In genomic region chr1:206442101-206442500, GRCh38 we compare ENCODE assay signal across 18 cellular contexts. TPM values are rescaled to one million over a fixed set of nuclear protein-coding genes. Genes with fewer than 3 reads are reported as not detected.
DNase-seq lines count a peak whose midpoint lies in the region; ATAC-seq, FAIRE-seq and TF ChIP-seq lines count a peak whose summit lies in the region.
"Had no signal": no experiment of that assay in that cellular context is flagged by ENCODE, and none has a peak within 500 bp of the region (broad histone marks: within the 10 kb centered on the region; RNA-seq: fewer than 3 reads in every experiment).

No MANE protein-coding gene starts in this region.

- no peak overlapping the region for H3K4me3 ChIP-seq in PC-3 (ENCODE audit: low read length)
- no peak overlapping the region for H3K4me3 ChIP-seq in bronchial epithelial cell (ENCODE audit: low read depth, low read length)
- H3K4me3 ChIP-seq: heart right ventricle had no signal

- H3K9ac ChIP-seq in PC-3 (ENCODE audit: low read length), result no peak overlapping the region

- no peaks in the 10 kb centered on the region for H3K9me3 Mint-ChIP-seq in activated naive CD8-positive, alpha-beta T cell treated with anti-CD3 and anti-CD28 coated beads, Interleukin-2, amount 50 U/mL, for 24 hours
- H3K9me3 Mint-ChIP-seq in activated naive CD8-positive, alpha-beta T cell treated with anti-CD3 and anti-CD28 coated beads for 36 hours, result no peaks in the 10 kb centered on the region
- no peaks in the 10 kb centered on the region for H3K9me3 Mint-ChIP-seq in stimulated activated effector memory CD8-positive, alpha-beta T cell treated with anti-CD3 and anti-CD28 coated beads, Interleukin-12 subunit alpha, Interleukin-12 subunit beta, amount 100 ng/mL, for 72 hours
- no peaks in the 10 kb centered on the region for H3K9me3 Mint-ChIP-seq in mesothelial cell of epicardium
- H3K9me3 Mint-ChIP-seq: activated CD4-positive, alpha-beta T cell treated with anti-CD3 and anti-CD28 coated beads, Interleukin-2, amount 10 ng/mL, durations not matched to agents 24 days and 14 days; stimulated activated naive B cell treated with anti-CD40 and anti-IgM and Interleukin-4, amounts not matched to agents 10 μg/mL and 1 μg/mL and 100 μg/mL, for 72 hours had no signal

- H3K9me3 ChIP-seq in PC-3 (ENCODE audit: low read length), result no peaks in the 10 kb centered on the region
- H3K9me3 ChIP-seq: heart right ventricle had no signal

- intact Hi-C loops in PC-3 (cut with micrococcal nuclease), result no loop called here

- H3K4me2 ChIP-seq in PC-3 (ENCODE audit: low read length), result no peak overlapping the region

- TF ChIP-seq CTCF in PC-3 (conservative IDR thresholded peaks at IDR 0.05; ENCODE audit: low read depth, low read length) (no peak), bronchial epithelial cell (IDR thresholded peaks at IDR 0.05; ENCODE audit: insufficient read depth, low read length, severe bottlenecking) (no peak), mesothelial cell of epicardium (IDR thresholded peaks at IDR 0.05; ENCODE audit: unreplicated experiment) (no peak)

- H3F3A ChIP-seq in PC-3 (ENCODE audit: low read length, unreplicated experiment), result no peaks in the 10 kb centered on the region

- no peaks in the 10 kb centered on the region for H3K79me2 ChIP-seq in PC-3 (ENCODE audit: low read length)

- H3K9me2 ChIP-seq in PC-3 (replicated peaks; ENCODE audit: low read length), result no peaks in the 10 kb centered on the region

- H3K36me3 Mint-ChIP-seq in activated naive CD8-positive, alpha-beta T cell treated with anti-CD3 and anti-CD28 coated beads, Interleukin-2, amount 50 U/mL, for 24 hours (ENCODE audit: low read depth), result peaks cover 30% of the 10 kb centered on the region
- peaks cover 6% of the 10 kb centered on the region for H3K36me3 Mint-ChIP-seq in activated naive CD8-positive, alpha-beta T cell treated with anti-CD3 and anti-CD28 coated beads for 36 hours
- peaks cover 50% of the 10 kb centered on the region for H3K36me3 Mint-ChIP-seq in stimulated activated effector memory CD8-positive, alpha-beta T cell treated with anti-CD3 and anti-CD28 coated beads, Interleukin-12 subunit alpha, Interleukin-12 subunit beta, amount 100 ng/mL, for 72 hours
- H3K36me3 Mint-ChIP-seq in mesothelial cell of epicardium, result peaks cover 42% of the 10 kb centered on the region

- no peak overlapping the region for H3K4me3 Mint-ChIP-seq in activated naive CD8-positive, alpha-beta T cell treated with anti-CD3 and anti-CD28 coated beads, Interleukin-2, amount 50 U/mL, for 24 hours
- no peak overlapping the region for H3K4me3 Mint-ChIP-seq in activated naive CD8-positive, alpha-beta T cell treated with anti-CD3 and anti-CD28 coated beads for 36 hours
- no peak overlapping the region for H3K4me3 Mint-ChIP-seq in stimulated activated effector memory CD8-positive, alpha-beta T cell treated with anti-CD3 and anti-CD28 coated beads, Interleukin-12 subunit alpha, Interleukin-12 subunit beta, amount 100 ng/mL, for 72 hours
- H3K4me3 Mint-ChIP-seq in mesothelial cell of epicardium, result no peak overlapping the region
- H3K4me3 Mint-ChIP-seq: activated CD4-positive, alpha-beta T cell treated with anti-CD3 and anti-CD28 coated beads, Interleukin-2, amount 10 ng/mL, durations not matched to agents 24 days and 14 days; stimulated activated naive B cell treated with anti-CD40 and anti-IgM and Interleukin-4, amounts not matched to agents 10 μg/mL and 1 μg/mL and 100 μg/mL, for 72 hours had no signal

- BruUV-seq in PC-3 (replicated peaks; lab: Mats Ljungman, UMichigan), result no TSS peak

- H3K27me3 Mint-ChIP-seq in activated naive CD8-positive, alpha-beta T cell treated with anti-CD3 and anti-CD28 coated beads, Interleukin-2, amount 50 U/mL, for 24 hours, result no peaks in the 10 kb centered on the region
- H3K27me3 Mint-ChIP-seq in activated naive CD8-positive, alpha-beta T cell treated with anti-CD3 and anti-CD28 coated beads for 36 hours, result no peaks in the 10 kb centered on the region
- H3K27me3 Mint-ChIP-seq in mesothelial cell of epicardium (ENCODE audit: low read depth), result no peaks in the 10 kb centered on the region
- H3K27me3 Mint-ChIP-seq: activated CD4-positive, alpha-beta T cell treated with anti-CD3 and anti-CD28 coated beads, Interleukin-2, amount 10 ng/mL, durations not matched to agents 24 days and 14 days; stimulated activated naive B cell treated with anti-CD40 and anti-IgM and Interleukin-4, amounts not matched to agents 10 μg/mL and 1 μg/mL and 100 μg/mL, for 72 hours had no signal

- no peak for FAIRE-seq in bronchial epithelial cell (lab: Jason Lieb, UNC)
- FAIRE-seq: GM12892, kidney had no signal

- H2AFZ ChIP-seq in PC-3 (ENCODE audit: low read length), result no peak overlapping the region

- H3K36me3 ChIP-seq in PC-3 (ENCODE audit: low read depth, low read length) (peaks cover 15% of the 10 kb centered on the region; the same call in 1 of the 2 replicates), bronchial epithelial cell (ENCODE audit: control insufficient read depth, insufficient read depth, low read length) (peaks cover 10% of the 10 kb centered on the region)

- POLR2A ChIA-PET in PC-3 (lab: Charles Lee; ENCODE audit: unreplicated experiment), result no interaction called here

- peaks cover 8% of the 10 kb centered on the region; the same call in 1 of the 2 replicates for H3K4me1 ChIP-seq in PC-3 (ENCODE audit: insufficient read depth, low read length)

- ATAC-seq in activated naive CD8-positive, alpha-beta T cell treated with anti-CD3 and anti-CD28 coated beads, Interleukin-2, amount 50 U/mL, for 24 hours, result peak; percentile 99
- ATAC-seq in PC-3, result peak; percentile 62
- peak; percentile 81 for ATAC-seq in stimulated activated effector memory CD8-positive, alpha-beta T cell treated with anti-CD3 and anti-CD28 coated beads, Interleukin-12 subunit alpha, Interleukin-12 subunit beta, amount 100 ng/mL, for 72 hours
- ATAC-seq in GM18519 (IDR thresholded peaks at IDR 0.05; ENCODE audit: low FRiP score, unreplicated experiment), result no peak
- ATAC-seq: heart right ventricle; stimulated activated naive B cell treated with anti-CD40 and anti-IgM and Interleukin-4, amounts not matched to agents 10 μg/mL and 1 μg/mL and 100 μg/mL, for 72 hours had no signal

- H3K27me3 ChIP-seq in PC-3 (ENCODE audit: low read length), result no peaks in the 10 kb centered on the region
- no peaks in the 10 kb centered on the region for H3K27me3 ChIP-seq in bronchial epithelial cell (ENCODE audit: control insufficient read depth, insufficient read depth, low read length)
- H3K27me3 ChIP-seq: heart right ventricle had no signal

- H3K27ac Mint-ChIP-seq in activated naive CD8-positive, alpha-beta T cell treated with anti-CD3 and anti-CD28 coated beads, Interleukin-2, amount 50 U/mL, for 24 hours, result peak overlapping the region; percentile 53
- no peak overlapping the region for H3K27ac Mint-ChIP-seq in activated naive CD8-positive, alpha-beta T cell treated with anti-CD3 and anti-CD28 coated beads for 36 hours
- H3K27ac Mint-ChIP-seq in stimulated activated effector memory CD8-positive, alpha-beta T cell treated with anti-CD3 and anti-CD28 coated beads, Interleukin-12 subunit alpha, Interleukin-12 subunit beta, amount 100 ng/mL, for 72 hours, result no peak overlapping the region
- H3K27ac Mint-ChIP-seq in mesothelial cell of epicardium, result no peak overlapping the region
- H3K27ac Mint-ChIP-seq: activated CD4-positive, alpha-beta T cell treated with anti-CD3 and anti-CD28 coated beads, Interleukin-2, amount 10 ng/mL, durations not matched to agents 24 days and 14 days; stimulated activated naive B cell treated with anti-CD40 and anti-IgM and Interleukin-4, amounts not matched to agents 10 μg/mL and 1 μg/mL and 100 μg/mL, for 72 hours had no signal

- H4K20me1 ChIP-seq in PC-3 (ENCODE audit: low read length), result no peaks in the 10 kb centered on the region; the same call in 1 of the 2 replicates

- H3K4me1 Mint-ChIP-seq in activated naive CD8-positive, alpha-beta T cell treated with anti-CD3 and anti-CD28 coated beads, Interleukin-2, amount 50 U/mL, for 24 hours, result peaks cover 3% of the 10 kb centered on the region
- H3K4me1 Mint-ChIP-seq in activated naive CD8-positive, alpha-beta T cell treated with anti-CD3 and anti-CD28 coated beads for 36 hours, result no peaks in the 10 kb centered on the region
- H3K4me1 Mint-ChIP-seq in stimulated activated effector memory CD8-positive, alpha-beta T cell treated with anti-CD3 and anti-CD28 coated beads, Interleukin-12 subunit alpha, Interleukin-12 subunit beta, amount 100 ng/mL, for 72 hours, result no peaks in the 10 kb centered on the region
- no peaks in the 10 kb centered on the region for H3K4me1 Mint-ChIP-seq in mesothelial cell of epicardium

- DNase-seq in activated naive CD8-positive, alpha-beta T cell treated with anti-CD3 and anti-CD28 coated beads, Interleukin-2, amount 50 U/mL, for 24 hours, result peak; percentile 15
- DNase-seq in activated naive CD8-positive, alpha-beta T cell treated with anti-CD3 and anti-CD28 coated beads for 36 hours, result no peak
- DNase-seq in PC-3 (peak; percentile 43), bronchial epithelial cell (ENCODE audit: low read depth) (peak; percentile 75), NCI-H2107 (lab: John Stamatoyannopoulos, UW) (no peak), mesothelial cell of epicardium (ENCODE audit: low spot score in 2 of 2, unreplicated experiment in 2 of 2) (no peak)
- no peak for DNase-seq in stimulated activated effector memory CD8-positive, alpha-beta T cell treated with anti-CD3 and anti-CD28 coated beads, Interleukin-12 subunit alpha, Interleukin-12 subunit beta, amount 100 ng/mL, for 72 hours (ENCODE audit: low spot score in 2 of 2)
- DNase-seq: activated CD4-positive, alpha-beta T cell treated with anti-CD3 and anti-CD28 coated beads, Interleukin-2, amount 10 ng/mL, durations not matched to agents 24 days and 14 days; amygdala; cortex of kidney; heart right ventricle; kidney; NCI-H1092 treated with DMSO at 0.1 percent for 48 hours; NCI-H2171; SHP77; stimulated activated naive B cell treated with anti-CD40 and anti-IgM and Interleukin-4, amounts not matched to agents 10 μg/mL and 1 μg/mL and 100 μg/mL, for 72 hours had no signal

- CTCF ChIA-PET in PC-3 (lab: Charles Lee), result no interaction called here

- H3K27ac ChIP-seq in PC-3 (ENCODE audit: low read length), result no peak overlapping the region
- H3K27ac ChIP-seq: heart right ventricle had no signal

RNA-seq across cellular contexts. Expression of gene IKBKE, which starts 28.2 kb away (rescaled TPM):
- total RNA-seq in activated naive CD8-positive, alpha-beta T cell treated with anti-CD3 and anti-CD28 coated beads for 36 hours, result 10 to 100 TPM; 18.7 to 19.8 TPM
- total RNA-seq in PC-3 (2014; rRNA removed) (27.0 and 28.3 TPM in 2 replicates), bronchial epithelial cell (2.9 and 5.8 TPM in 2 replicates), mesothelial cell of epicardium (7.9 to 8.4 TPM (median 8.2 TPM) in 3 replicates)

Comparison
In these comparisons a context has a peak if more than half of its experiments do, and no peak if none do; other contexts are left out.
1. DNase-seq: peak in activated naive CD8-positive, alpha-beta T cell treated with anti-CD3 and anti-CD28 coated beads, Interleukin-2, amount 50 U/mL, for 24 hours (single experiment), PC-3 (single experiment) and bronchial epithelial cell (single experiment); none in activated naive CD8-positive, alpha-beta T cell treated with anti-CD3 and anti-CD28 coated beads for 36 hours (single experiment), stimulated activated effector memory CD8-positive, alpha-beta T cell treated with anti-CD3 and anti-CD28 coated beads, Interleukin-12 subunit alpha, Interleukin-12 subunit beta, amount 100 ng/mL, for 72 hours (0 of 2), NCI-H2107 (single experiment) and mesothelial cell of epicardium (0 of 2).